In the genomic region with DNA sequence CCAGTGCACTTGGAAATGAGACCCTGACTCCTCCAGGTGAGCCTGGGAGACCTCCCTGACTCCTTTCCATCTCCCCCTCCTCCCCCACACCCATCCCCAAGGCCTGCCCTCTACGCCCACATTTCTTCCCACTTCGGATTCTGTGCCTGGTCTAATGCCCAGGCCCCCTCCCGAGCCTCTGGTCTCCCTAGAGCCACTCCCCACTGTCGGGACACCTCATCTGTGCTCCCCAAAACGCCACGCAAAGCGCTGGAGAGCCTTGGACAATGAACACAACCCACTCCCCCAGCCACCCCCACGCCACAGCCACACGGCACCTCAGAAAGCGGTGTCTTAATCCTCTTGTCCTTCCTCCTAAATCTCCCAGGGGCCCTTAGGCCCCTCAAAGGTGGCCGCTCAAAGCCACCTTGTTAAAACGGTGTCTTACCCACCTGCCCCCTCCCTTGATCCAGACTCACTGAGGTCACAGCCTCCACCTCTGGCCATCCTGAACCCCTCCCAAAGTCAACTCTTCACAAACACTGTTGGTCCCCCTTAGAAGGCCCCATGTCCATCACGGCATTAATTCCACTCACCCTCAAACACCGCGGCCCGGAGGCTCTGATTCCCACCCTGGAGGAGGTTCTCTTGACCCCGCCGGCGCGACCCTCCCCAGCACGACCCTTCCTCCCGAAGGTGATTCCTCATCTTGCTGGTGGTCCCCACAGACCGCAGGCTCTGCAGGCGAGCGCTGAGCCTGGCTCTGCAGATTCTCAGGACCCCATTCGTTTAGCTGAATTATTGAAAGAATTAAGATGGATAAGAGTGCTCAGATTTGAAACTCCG, we compare ENCODE assay signal across 8 cellular contexts. TPM values are rescaled to one million over a fixed set of nuclear protein-coding genes. Genes with fewer than 3 reads are reported as not detected.
DNase-seq lines count a peak whose midpoint lies in the region; ATAC-seq, FAIRE-seq and TF ChIP-seq lines count a peak whose summit lies in the region.
"Not testable (repeated sequence)": the region's sequence is repeated elsewhere in the genome, so short reads cannot be mapped to it uniquely, and the experiment has no call there.

No MANE protein-coding gene starts in this region.

- not testable (repeated sequence) for H3K79me1 ChIP-seq in neuronal stem cell (ENCODE audit: low read depth, low read length)

- H3K9ac ChIP-seq in GM12878 (ENCODE audit: control insufficient read depth, insufficient read depth, low read length), result peak overlapping the region; percentile 61
- not testable (repeated sequence) for H3K9ac ChIP-seq in neuronal stem cell (ENCODE audit: low read depth, low read length, poor library complexity)

- H2BK120ac ChIP-seq in neuronal stem cell (ENCODE audit: low read depth, low read length), result not testable (repeated sequence)

- H2BK12ac ChIP-seq in neuronal stem cell (ENCODE audit: low read length), result not testable (repeated sequence)

- H2BK5ac ChIP-seq in neuronal stem cell (ENCODE audit: low read length), result not testable (repeated sequence)

- H4K8ac ChIP-seq in neuronal stem cell (ENCODE audit: low read depth, low read length), result not testable (repeated sequence)

- peak overlapping the region; percentile 77 for H3K4me2 ChIP-seq in GM12878 (ENCODE audit: control insufficient read depth, insufficient read depth)
- not testable (repeated sequence) for H3K4me2 ChIP-seq in neuronal stem cell (ENCODE audit: insufficient read depth, low read length, poor library complexity, severe bottlenecking)

- H3K4me1 Mint-ChIP-seq in HFFc6 (ENCODE audit: low read depth), result peaks cover 11% of the 10 kb centered on the region
- H3K4me1 Mint-ChIP-seq in activated CD4-positive, alpha-beta memory T cell treated with anti-CD3 and anti-CD28 coated beads, Interleukin-2, amount 10 ng/mL, durations not matched to agents 7 days and 5 days, result peaks cover 52% of the 10 kb centered on the region
- peaks cover 44 to 66% of the 10 kb centered on the region in 2 donors for H3K4me1 Mint-ChIP-seq in stimulated activated naive B cell treated with anti-CD40 and anti-IgM and Interleukin-4, amounts not matched to agents 10 μg/mL and 1 μg/mL and 100 μg/mL, for 72 hours

- not testable (repeated sequence) for H3K27me3 ChIP-seq in BJ (ENCODE audit: control insufficient read depth, insufficient read depth, low read length); GM12878 (replicated peaks in 1 of 2; ENCODE audit: control insufficient read depth in 2 of 2, insufficient read depth in 2 of 2, low read length in 1 of 2); esophagus muscularis mucosa; layer of hippocampus (ENCODE audit: control insufficient read depth, insufficient read depth, low read length)
- peaks cover 2 to 38% (median 11%) of the 10 kb centered on the region in 3 experiments for H3K27me3 ChIP-seq in neuronal stem cell (ENCODE audit: control insufficient read depth in 3 of 3, insufficient read depth in 3 of 3, low read depth in 1 of 3, low read length in 3 of 3)

- peak overlapping the region; percentile 88 for H3K4me3 Mint-ChIP-seq in HFFc6
- H3K4me3 Mint-ChIP-seq in activated CD4-positive, alpha-beta memory T cell treated with anti-CD3 and anti-CD28 coated beads, Interleukin-2, amount 10 ng/mL, durations not matched to agents 7 days and 5 days, result peak overlapping the region; percentile 99
- peak overlapping the region; percentile 99 for H3K4me3 Mint-ChIP-seq in stimulated activated naive B cell treated with anti-CD40 and anti-IgM and Interleukin-4, amounts not matched to agents 10 μg/mL and 1 μg/mL and 100 μg/mL, for 72 hours

- not testable (repeated sequence) for H3K27ac Mint-ChIP-seq in HFFc6
- peak overlapping the region; percentile 82 for H3K27ac Mint-ChIP-seq in activated CD4-positive, alpha-beta memory T cell treated with anti-CD3 and anti-CD28 coated beads, Interleukin-2, amount 10 ng/mL, durations not matched to agents 7 days and 5 days
- H3K27ac Mint-ChIP-seq in stimulated activated naive B cell treated with anti-CD40 and anti-IgM and Interleukin-4, amounts not matched to agents 10 μg/mL and 1 μg/mL and 100 μg/mL, for 72 hours, result peak overlapping the region; percentile 99

- H3K9me3 Mint-ChIP-seq in HFFc6; activated CD4-positive, alpha-beta memory T cell treated with anti-CD3 and anti-CD28 coated beads, Interleukin-2, amount 10 ng/mL, durations not matched to agents 7 days and 5 days; stimulated activated naive B cell treated with anti-CD40 and anti-IgM and Interleukin-4, amounts not matched to agents 10 μg/mL and 1 μg/mL and 100 μg/mL, for 72 hours: not testable (repeated sequence)

- H2AK5ac ChIP-seq in neuronal stem cell (ENCODE audit: low read depth, low read length), result not testable (repeated sequence)

- H3K4me3 ChIP-seq in BJ (ENCODE audit: low read depth, low read length) (peak overlapping the region; percentile 74), GM12878 (peak overlapping the region; percentile 57), esophagus muscularis mucosa (peak overlapping the region; percentile 60 to 84 (median 74))
- H3K4me3 ChIP-seq in neuronal stem cell (ENCODE audit: low read length in 2 of 2), result not testable (repeated sequence)

- FAIRE-seq in GM12878 (lab: Jason Lieb, UNC), result not testable (repeated sequence)

- not testable (repeated sequence) for H2BK15ac ChIP-seq in neuronal stem cell (ENCODE audit: low read length)

- H3K4me1 ChIP-seq in GM12878 (ENCODE audit: control insufficient read depth, insufficient read depth, low read length), result peaks cover 29% of the 10 kb centered on the region
- peaks cover 19 to 36% (median 33%) of the 10 kb centered on the region in 4 donors for H3K4me1 ChIP-seq in esophagus muscularis mucosa
- H3K4me1 ChIP-seq in neuronal stem cell (ENCODE audit: control insufficient read depth in 2 of 2, insufficient read depth in 1 of 2, low read depth in 1 of 2, low read length in 2 of 2), result peaks cover 12 to 25% of the 10 kb centered on the region in 2 donors

- H2AFZ ChIP-seq in GM12878 (ENCODE audit: control insufficient read depth, low read depth, low read length), result not testable (repeated sequence)
- H2AFZ ChIP-seq in neuronal stem cell (ENCODE audit: low read length), result peak overlapping the region; percentile 20

- H3K4ac ChIP-seq in neuronal stem cell (ENCODE audit: low read length), result not testable (repeated sequence)

- peak; percentile 2 for ATAC-seq in GM12878
- peak in 1 of 2 donors; percentile 1 for ATAC-seq in stimulated activated naive B cell treated with anti-CD40 and anti-IgM and Interleukin-4, amounts not matched to agents 10 μg/mL and 1 μg/mL and 100 μg/mL, for 72 hours (replicated peaks)

- not testable (repeated sequence) for H4K20me1 ChIP-seq in GM12878 (ENCODE audit: control insufficient read depth, insufficient read depth)

- not testable (repeated sequence) for TF ChIP-seq CTCF in BJ (IDR thresholded peaks at IDR 0.05; ENCODE audit: insufficient read depth, low read depth, low read length); HFFc6 (IDR thresholded peaks at IDR 0.05); GM12878 (IDR thresholded peaks at IDR 0.05 in 2 of 3, conservative IDR thresholded peaks at IDR 0.05 in 1 of 3; ENCODE audit: control insufficient read depth in 2 of 3, extremely low read depth in 1 of 3, insufficient read depth in 1 of 3, low read depth in 3 of 3, low read length in 3 of 3); esophagus muscularis mucosa (IDR thresholded peaks at IDR 0.05)

- not testable (repeated sequence) for BruUV-seq in GM12878 (replicated peaks; lab: Mats Ljungman, UMichigan)

- not testable (repeated sequence) for H3K36me3 Mint-ChIP-seq in HFFc6 (ENCODE audit: low read depth)
- peaks cover 58% of the 10 kb centered on the region for H3K36me3 Mint-ChIP-seq in activated CD4-positive, alpha-beta memory T cell treated with anti-CD3 and anti-CD28 coated beads, Interleukin-2, amount 10 ng/mL, durations not matched to agents 7 days and 5 days (ENCODE audit: low read depth)
- peaks cover 54% of the 10 kb centered on the region in 2 donors for H3K36me3 Mint-ChIP-seq in stimulated activated naive B cell treated with anti-CD40 and anti-IgM and Interleukin-4, amounts not matched to agents 10 μg/mL and 1 μg/mL and 100 μg/mL, for 72 hours

- TF ChIP-seq RAD21 in GM12878 (IDR thresholded peaks at IDR 0.05; ENCODE audit: insufficient read depth, low read depth, low read length), result not testable (repeated sequence)

- peak; percentile 41; the same call in 1 of the 2 replicates for TF ChIP-seq POLR2A in GM12878 (IDR thresholded peaks at IDR 0.05; ENCODE audit: low read depth, low read length)
- not testable (repeated sequence) for TF ChIP-seq POLR2A in esophagus muscularis mucosa (IDR thresholded peaks at IDR 0.05; ENCODE audit: low read depth)

- H3K27me3 Mint-ChIP-seq in HFFc6 (ENCODE audit: insufficient read depth), result peaks cover 12% of the 10 kb centered on the region
- not testable (repeated sequence) for H3K27me3 Mint-ChIP-seq in activated CD4-positive, alpha-beta memory T cell treated with anti-CD3 and anti-CD28 coated beads, Interleukin-2, amount 10 ng/mL, durations not matched to agents 7 days and 5 days; stimulated activated naive B cell treated with anti-CD40 and anti-IgM and Interleukin-4, amounts not matched to agents 10 μg/mL and 1 μg/mL and 100 μg/mL, for 72 hours

- H3K36me3 ChIP-seq in BJ (ENCODE audit: control insufficient read depth, insufficient read depth, low read length); GM12878 (ENCODE audit: control insufficient read depth in 2 of 2, insufficient read depth in 2 of 2, low read length in 1 of 2); neuronal stem cell (replicated peaks in 1 of 2; ENCODE audit: control insufficient read depth in 2 of 2, insufficient read depth in 2 of 2, low read length in 2 of 2): not testable (repeated sequence)
- peaks cover 3 to 25% (median 8%) of the 10 kb centered on the region in 4 donors for H3K36me3 ChIP-seq in esophagus muscularis mucosa

- not testable (repeated sequence) for DNase-seq in BJ (ENCODE audit: low read depth); HFFc6; activated CD4-positive, alpha-beta memory T cell treated with anti-CD3 and anti-CD28 coated beads, Interleukin-2, amount 10 ng/mL, durations not matched to agents 7 days and 5 days; GM12878 (ENCODE audit: low read depth, low spot score); neuronal stem cell (ENCODE audit: low spot score); stimulated activated naive B cell treated with anti-CD40 and anti-IgM and Interleukin-4, amounts not matched to agents 10 μg/mL and 1 μg/mL and 100 μg/mL, for 72 hours
- peak; percentile 62 for DNase-seq in esophagus muscularis mucosa (ENCODE audit: extremely low spot score)

- POLR2A ChIA-PET in BJ (lab: Charles Lee), result not testable (repeated sequence)
- POLR2A ChIA-PET in activated CD4-positive, alpha-beta memory T cell treated with anti-CD3 and anti-CD28 coated beads, Interleukin-2, amount 10 ng/mL, durations not matched to agents 7 days and 5 days (lab: Charles Lee), result interaction anchor here (0.8 to 4.4 kb wide), 13 partner anchors 10 to 88 kb away, joined by 3 to 30 read pairs (median 6); no protein-coding TSS in a partner anchor
- POLR2A ChIA-PET in GM12878 (lab: Charles Lee), result interaction anchor here (0.7 to 6.6 kb wide), 8 partner anchors 9 to 56 kb away, joined by 3 to 126 read pairs (median 4); no protein-coding TSS in a partner anchor

- peaks cover 16% of the 10 kb centered on the region for H3K79me2 ChIP-seq in GM12878 (ENCODE audit: control insufficient read depth, insufficient read depth, low read length)

- not testable (repeated sequence) for TF ChIP-seq EP300 in GM12878 (IDR thresholded peaks at IDR 0.05; ENCODE audit: borderline replicate concordance in 1 of 2, control insufficient read depth in 1 of 2, low read depth in 2 of 2, low read length in 2 of 2); esophagus muscularis mucosa (IDR thresholded peaks at IDR 0.05)

- 16% methylated on average over 22 of the region's 27 CpGs for WGBS in GM12878 (ENCODE audit: insufficient coverage, insufficient replicate concordance, low lambda C conversion rate, missing lambda C conversion rate)
- whole genome bisulfite sequencing in esophagus muscularis mucosa, result 77% methylated on average over 27 of the region's 27 CpGs
- no CpG with 5 or more reads among the region's 27 CpGs for WGBS in neuronal stem cell (ENCODE audit: extremely low coverage in 2 of 2, insufficient read length in 2 of 2, insufficient replicate concordance in 1 of 2), 2 donors

- H3K18ac ChIP-seq in neuronal stem cell (ENCODE audit: low read length), result not testable (repeated sequence)

- not testable (repeated sequence) for H3K27ac ChIP-seq in GM12878 (ENCODE audit: control insufficient read depth, insufficient read depth); neuronal stem cell (replicated peaks; ENCODE audit: low read length)
- H3K27ac ChIP-seq in esophagus muscularis mucosa (replicated peaks in 1 of 4), result peak overlapping the region; percentile 81 to 90 (median 83)
- H3K27ac ChIP-seq in layer of hippocampus (ENCODE audit: low read depth, low read length), result peak overlapping the region; percentile 77

- SMC1A ChIA-PET in GM12878 (lab: Charles Lee; ENCODE audit: uncharacterized antibody, unreplicated experiment), result interaction anchor here (0.7 to 6.2 kb wide), 15 partner anchors 9 to 55 kb away, joined by 3 to 136 read pairs (median 7); no protein-coding TSS in a partner anchor

- in situ Hi-C loops in GM12878 (cut with MboI), result not testable (repeated sequence)

- not testable (repeated sequence) for H3K23ac ChIP-seq in neuronal stem cell (ENCODE audit: low read depth, low read length, poor library complexity)

- not testable (repeated sequence) for H4K91ac ChIP-seq in neuronal stem cell (ENCODE audit: low read depth, low read length, poor library complexity)

- RAD21 ChIA-PET in GM12878 (lab: Charles Lee; ENCODE audit: unreplicated experiment), result interaction anchor here (0.6 to 6.1 kb wide), 7 partner anchors 26 to 56 kb away, joined by 3 to 64 read pairs (median 34); no protein-coding TSS in a partner anchor

- intact Hi-C loops in GM12878 (cut with micrococcal nuclease; ENCODE audit: unreplicated experiment); esophagus muscularis mucosa (cut with DNase I): not testable (repeated sequence)

- not testable (repeated sequence) for H3K9me3 ChIP-seq in GM12878 (replicated peaks; ENCODE audit: control insufficient read depth, insufficient read depth, low read length); esophagus muscularis mucosa; neuronal stem cell (replicated peaks in 1 of 2; ENCODE audit: control insufficient read depth in 2 of 2, insufficient read depth in 1 of 2, low read depth in 1 of 2, low read length in 2 of 2)

- CTCF ChIA-PET in BJ (lab: Yijun Ruan, JAX), result interaction anchor here (1.1 to 1.4 kb wide), 2 partner anchors 33 to 152 kb away, joined by 3 read pairs; no protein-coding TSS in a partner anchor
- CTCF ChIA-PET in activated CD4-positive, alpha-beta memory T cell treated with anti-CD3 and anti-CD28 coated beads, Interleukin-2, amount 10 ng/mL, durations not matched to agents 7 days and 5 days (lab: Charles Lee), result interaction anchor here (0.6 to 2.0 kb wide), 10 partner anchors 10 to 56 kb away, joined by 3 to 10 read pairs (median 4); no protein-coding TSS in a partner anchor
- CTCF ChIA-PET in GM12878 (lab: Yijun Ruan, JAX), result interaction anchor here (0.8 to 5.0 kb wide), 10 partner anchors 9 to 87 kb away, joined by 3 to 43 read pairs (median 6); no protein-coding TSS in a partner anchor

- not testable (repeated sequence) for H3K14ac ChIP-seq in neuronal stem cell (ENCODE audit: low read length)

RNA-seq across cellular contexts. Expression of a gene that starts 1.3 kb away (rescaled TPM):
- polyA plus RNA-seq in BJ (2011; rRNA removed) (2.8 and 3.7 TPM in 2 replicates), GM12878 (2011; rRNA removed) (133 and 141 TPM in 2 replicates), GM12878 (2014; fragmentation: Illumina TruSeq; extraction: Trizol) (6.7 and 7.3 TPM in 2 replicates), GM12878 (2014; fragmentation: Nextera tagmentation; extraction: Ambion mirVana) (1 to 10 TPM; 2.0 to 3.7 TPM), GM12878 (2014; rRNA removed) (3.8 and 5.9 TPM in 2 replicates), GM12878 (2016; fragmentation: Nextera tagmentation; extraction: Ambion mirVana) (1 to 10 TPM; 4.1 to 4.2 TPM)
- 3.2 and 5.0 TPM in 2 replicates for polyA minus RNA-seq in BJ (2011; rRNA and poly(A)+ RNA removed)
- total RNA-seq in HFFc6 (2021; fragmentation: NEBNext Ultra II Directional; extraction: Animal tissue kit (Norgen Biotek cat#: 25700)), result 1 to 10 TPM in 3 of 6 experiments, under 1 TPM in 3; 0.73 to 1.4 (median 1.1) TPM
- total RNA-seq in activated CD4-positive, alpha-beta memory T cell treated with anti-CD3 and anti-CD28 coated beads, Interleukin-2, amount 10 ng/mL, durations not matched to agents 7 days and 5 days, result 10 to 100 TPM; 50.0 to 51.3 TPM
- 63.2 and 66.0 TPM in 2 replicates for total RNA-seq in GM12878 (2013; cell fraction: nucleolus; rRNA removed)
- total RNA-seq in GM12878 (2014; rRNA removed) (4.7 and 5.6 TPM in 2 replicates), GM12878 (2014; rRNA removed; fragmentation: Illumina TruSeq; extraction: Trizol) (5.4 and 5.5 TPM in 2 replicates), GM12878 (2021) (5.8 and 6.1 TPM in 2 replicates), esophagus muscularis mucosa (10 to 100 TPM in 1 of 4 donors, 1 to 10 TPM in 3; 5.4 to 17.7 (median 6.2) TPM)
- polyA plus RNA-seq in GM12878 (2011; ENCODE audit: low read depth), result 7.8 TPM
- 94.6 and 110 TPM in 2 replicates for polyA plus RNA-seq in GM12878 (2011; cell fraction: cytosol; rRNA removed)
- polyA plus RNA-seq in GM12878 (2011; cell fraction: nucleus; rRNA removed), result 35.5 and 39.0 TPM in 2 replicates
- polyA plus RNA-seq in GM12878 (2012), result 11.4 and 20.4 TPM in 2 replicates
- polyA minus RNA-seq in GM12878 (2011; rRNA and poly(A)+ RNA removed), result 135 and 152 TPM in 2 replicates
- polyA minus RNA-seq in GM12878 (2011; cell fraction: cytosol; rRNA and poly(A)+ RNA removed), result 57.1 and 64.0 TPM in 2 replicates
- 21.2 and 30.0 TPM in 2 replicates for polyA minus RNA-seq in GM12878 (2011; cell fraction: nucleus; rRNA and poly(A)+ RNA removed)
- 0.96 TPM for polyA plus RNA-seq in neuronal stem cell (2013, experiment 1 of 2)
- 1.1 TPM for polyA plus RNA-seq in neuronal stem cell (2013, experiment 2 of 2)
